Comparison of ENCODE assay signal across 9 cellular contexts in the genomic region with DNA sequence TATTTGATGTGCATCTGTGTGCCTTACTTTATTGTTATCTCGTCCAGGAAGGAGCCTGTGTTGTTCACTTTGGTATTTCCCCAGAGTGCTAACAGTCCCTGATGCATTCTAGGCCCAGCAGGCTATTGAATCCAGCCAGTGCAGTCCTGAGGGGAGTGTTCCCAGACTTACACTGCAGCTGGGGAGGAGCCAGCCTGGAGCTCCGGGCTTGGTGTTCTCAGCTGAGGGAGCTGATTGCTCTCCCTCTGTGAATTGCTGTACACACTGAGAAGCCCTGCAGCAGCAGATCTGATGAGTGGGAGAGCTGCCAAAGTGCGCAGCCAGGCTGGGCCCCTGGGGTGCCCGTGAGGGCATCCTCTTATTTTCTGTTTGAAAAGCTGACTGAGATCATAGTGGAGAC.
DNase-seq lines count a peak whose midpoint lies in the region; ATAC-seq lines count a peak whose summit lies in the region.
"Had no signal": no experiment of that assay in that cellular context is flagged by ENCODE, and none has a peak within 500 bp of the region (broad histone marks: within the 10 kb centered on the region; RNA-seq: fewer than 3 reads in every experiment).

No MANE protein-coding gene starts in this region.

- no peaks in the 10 kb centered on the region for H3K36me3 Mint-ChIP-seq in activated CD8-positive, alpha-beta memory T cell treated with anti-CD3 and anti-CD28 coated beads, Interleukin-2, amount 10 ng/mL, durations not matched to agents 7 days and 5 days

- H2BK5ac ChIP-seq in mesendoderm (ENCODE audit: low read length) = no peak overlapping the region

- H3K56ac ChIP-seq in mesendoderm (ENCODE audit: low read length) = no peak overlapping the region

- CTCF ChIA-PET in activated CD8-positive, alpha-beta memory T cell treated with anti-CD3 and anti-CD28 coated beads, Interleukin-2, amount 10 ng/mL, durations not matched to agents 7 days and 5 days (lab: Charles Lee) = interaction anchor here (0.6 kb wide), 1 partner anchor 26 kb away, joined by 3 read pairs; no protein-coding TSS in a partner anchor

- no peaks in the 10 kb centered on the region for H3K9me3 Mint-ChIP-seq in activated CD8-positive, alpha-beta memory T cell treated with anti-CD3 and anti-CD28 coated beads, Interleukin-2, amount 10 ng/mL, durations not matched to agents 7 days and 5 days (ENCODE audit: low read depth)

- ATAC-seq in activated CD8-positive, alpha-beta memory T cell treated with anti-CD3 and anti-CD28 coated beads, Interleukin-2, amount 10 ng/mL, durations not matched to agents 7 days and 5 days = no peak

- H3K79me2 ChIP-seq in mesendoderm (ENCODE audit: control insufficient read depth, insufficient read depth, low read length) = no peaks in the 10 kb centered on the region

- no peaks in the 10 kb centered on the region for H3K4me1 Mint-ChIP-seq in activated CD8-positive, alpha-beta memory T cell treated with anti-CD3 and anti-CD28 coated beads, Interleukin-2, amount 10 ng/mL, durations not matched to agents 7 days and 5 days

- DNase-seq in Ammon's horn (ENCODE audit: low spot score) = peak; percentile 93
- DNase-seq in NCI-H2107 (lab: John Stamatoyannopoulos, UW) = peak; percentile 62
- DNase-seq in ecto neural progenitor cell (ENCODE audit: low spot score) = peak; percentile 73
- DNase-seq in mesendoderm = peak; percentile 75
- DNase-seq in activated CD8-positive, alpha-beta memory T cell treated with anti-CD3 and anti-CD28 coated beads, Interleukin-2, amount 10 ng/mL, durations not matched to agents 7 days and 5 days = no peak
- no peak for DNase-seq in T-helper 2 cell
- no peak for DNase-seq in 8988T
- no peak for DNase-seq in stimulated activated CD4-positive, alpha-beta T cell treated with anti-CD3 and anti-CD28 coated beads, Interleukin-2, amount 100 ng/mL, for 24 hours

- H3K18ac ChIP-seq in mesendoderm (ENCODE audit: low read length) = no peak overlapping the region

- no peaks in the 10 kb centered on the region for H3K36me3 ChIP-seq in mesendoderm (ENCODE audit: control insufficient read depth, insufficient read depth, low read length)
- H3K36me3 ChIP-seq: BLaER1 treated with 17β-estradiol and CSF1 and Interleukin-3, amounts not matched to agents 10 nM and 100 nM had no signal

- H4K5ac ChIP-seq in mesendoderm (ENCODE audit: low read length) = no peak overlapping the region

- no peak overlapping the region for H2BK120ac ChIP-seq in mesendoderm (ENCODE audit: low read depth, low read length)

- H3K27me3 Mint-ChIP-seq in activated CD8-positive, alpha-beta memory T cell treated with anti-CD3 and anti-CD28 coated beads, Interleukin-2, amount 10 ng/mL, durations not matched to agents 7 days and 5 days = peaks cover 5% of the 10 kb centered on the region

- WGBS in mesendoderm (ENCODE audit: extremely low coverage, insufficient coverage, low lambda C conversion rate) = no CpG with 5 or more reads among the region's 4 CpGs

- H3K4me3 ChIP-seq in mesendoderm (ENCODE audit: low read length) = no peak overlapping the region
- H3K4me3 ChIP-seq: BLaER1 treated with 17β-estradiol and CSF1 and Interleukin-3, amounts not matched to agents 10 nM and 100 nM had no signal

- H3K4ac ChIP-seq in mesendoderm (ENCODE audit: low read depth, low read length) = no peak overlapping the region

- H3K23ac ChIP-seq in mesendoderm (ENCODE audit: low read length) = no peak overlapping the region

- no peak overlapping the region for H3K27ac Mint-ChIP-seq in activated CD8-positive, alpha-beta memory T cell treated with anti-CD3 and anti-CD28 coated beads, Interleukin-2, amount 10 ng/mL, durations not matched to agents 7 days and 5 days

- H2AK5ac ChIP-seq in mesendoderm (ENCODE audit: low read length) = no peak overlapping the region

- no peaks in the 10 kb centered on the region for H3K4me1 ChIP-seq in mesendoderm (ENCODE audit: control insufficient read depth, low read depth, low read length)
- H3K4me1 ChIP-seq: BLaER1 treated with 17β-estradiol and CSF1 and Interleukin-3, amounts not matched to agents 10 nM and 100 nM had no signal

- no peak overlapping the region for H3K4me2 ChIP-seq in mesendoderm (ENCODE audit: low read length)
- H3K4me2 ChIP-seq: BLaER1 treated with 17β-estradiol and CSF1 and Interleukin-3, amounts not matched to agents 10 nM and 100 nM had no signal

- no peak overlapping the region for H2BK15ac ChIP-seq in mesendoderm (replicated peaks; ENCODE audit: low read depth)

- H3K27me3 ChIP-seq in mesendoderm (ENCODE audit: insufficient read depth, low read length, poor library complexity) = no peaks in the 10 kb centered on the region
- H3K27me3 ChIP-seq: BLaER1 treated with 17β-estradiol and CSF1 and Interleukin-3, amounts not matched to agents 10 nM and 100 nM had no signal

- no peak overlapping the region for H3K4me3 Mint-ChIP-seq in activated CD8-positive, alpha-beta memory T cell treated with anti-CD3 and anti-CD28 coated beads, Interleukin-2, amount 10 ng/mL, durations not matched to agents 7 days and 5 days

- no peak overlapping the region for H3K27ac ChIP-seq in mesendoderm (ENCODE audit: low read depth, low read length)
- H3K27ac ChIP-seq: BLaER1 treated with 17β-estradiol and CSF1 and Interleukin-3, amounts not matched to agents 10 nM and 100 nM had no signal

- no peak overlapping the region for H4K8ac ChIP-seq in mesendoderm (ENCODE audit: low read depth, low read length)

- H3K9ac ChIP-seq in mesendoderm (ENCODE audit: low read length) = no peak overlapping the region
- H3K9ac ChIP-seq: BLaER1 treated with 17β-estradiol and CSF1 and Interleukin-3, amounts not matched to agents 10 nM and 100 nM had no signal

- no peaks in the 10 kb centered on the region for H3K79me1 ChIP-seq in mesendoderm (ENCODE audit: low read length)

Comparison
In these comparisons a context has a peak if more than half of its experiments do, and no peak if none do; other contexts are left out.
1. DNase-seq: peak in Ammon's horn (single experiment), NCI-H2107 (single experiment), ecto neural progenitor cell (single experiment) and mesendoderm (single experiment); none in activated CD8-positive, alpha-beta memory T cell treated with anti-CD3 and anti-CD28 coated beads, Interleukin-2, amount 10 ng/mL, durations not matched to agents 7 days and 5 days (single experiment), T-helper 2 cell (0 of 5), 8988T (single experiment) and stimulated activated CD4-positive, alpha-beta T cell treated with anti-CD3 and anti-CD28 coated beads, Interleukin-2, amount 100 ng/mL, for 24 hours (0 of 2).